ENCODE assay signal across 8 cellular contexts in genomic region chr2:213150315-213150951, GRCh38. TPM values are rescaled to one million over a fixed set of nuclear protein-coding genes. Genes with fewer than 3 reads are reported as not detected.
DNase-seq lines count a peak whose midpoint lies in the region; ATAC-seq and TF ChIP-seq lines count a peak whose summit lies in the region.

No MANE protein-coding gene starts in this region.

- H3K9me3 Mint-ChIP-seq in activated T-helper 1 cell treated with anti-CD3 and anti-CD28 coated beads, Interleukin-12 subunit alpha, Interleukin-12 subunit beta, Interleukin-2, Interleukin-4 antibody, amounts not matched to agents 30 ng/mL and 10 ng/mL and 1 ng/mL, durations not matched to agents 14 hours and 24 hours and 36 hours = no peaks in the 10 kb centered on the region

- H3K27ac ChIP-seq in heart right ventricle (peak overlapping the region in 8 of 10 donors; percentile 73 to 97 (median 79)), hepatocyte (peak overlapping the region; percentile 76)

- H3K4me1 ChIP-seq in heart right ventricle (peaks cover 0 to 38% (median 13%) of the 10 kb centered on the region in 9 donors), hepatocyte (ENCODE audit: insufficient read depth) (peaks cover 4% of the 10 kb centered on the region)

- peak overlapping the region; percentile 86 for H3K4me2 ChIP-seq in hepatocyte

- ATAC-seq in heart right ventricle = no peak
- no peak for ATAC-seq in GM18858 (IDR thresholded peaks at IDR 0.05; ENCODE audit: unreplicated experiment)

- H3K9me3 ChIP-seq in heart right ventricle = no peaks in the 10 kb centered on the region
- H3K9me3 ChIP-seq in hepatocyte (ENCODE audit: low read depth) = no peaks in the 10 kb centered on the region

- no peaks in the 10 kb centered on the region for H4K20me1 ChIP-seq in hepatocyte (ENCODE audit: insufficient read depth, poor library complexity, severe bottlenecking)

- H3K4me3 ChIP-seq in heart right ventricle = peak overlapping the region; percentile 18 to 93 (median 86)
- peak overlapping the region; percentile 76 for H3K4me3 ChIP-seq in hepatocyte

- peaks cover 9% of the 10 kb centered on the region for H3K79me2 ChIP-seq in hepatocyte

- H3K4me3 Mint-ChIP-seq in activated T-helper 1 cell treated with anti-CD3 and anti-CD28 coated beads, Interleukin-12 subunit alpha, Interleukin-12 subunit beta, Interleukin-2, Interleukin-4 antibody, amounts not matched to agents 30 ng/mL and 10 ng/mL and 1 ng/mL, durations not matched to agents 14 hours and 24 hours and 36 hours = peak overlapping the region; percentile 87

- intact Hi-C loops in heart right ventricle (cut with DNase I) = loop anchor here in 8 of 10 donors (2.0 to 10.0 kb wide), 5 partner anchors 83 to 466 kb away; no protein-coding TSS in a partner anchor
- intact Hi-C loops in cardiac septum (cut with DNase I) = loop anchor here (2.0 to 10.0 kb wide), 4 partner anchors 48 to 464 kb away; no protein-coding TSS in a partner anchor
- intact Hi-C loops in activated T-helper 1 cell treated with anti-CD3 and anti-CD28 coated beads, Interleukin-12 subunit alpha, Interleukin-12 subunit beta, Interleukin-2, Interleukin-4 antibody, amounts not matched to agents 30 ng/mL and 10 ng/mL and 1 ng/mL, durations not matched to agents 14 hours and 24 hours and 36 hours (cut with micrococcal nuclease) = loop anchor here (2.0 kb wide), 1 partner anchor 32 kb away; no protein-coding TSS in a partner anchor

- H3K4me1 Mint-ChIP-seq in activated T-helper 1 cell treated with anti-CD3 and anti-CD28 coated beads, Interleukin-12 subunit alpha, Interleukin-12 subunit beta, Interleukin-2, Interleukin-4 antibody, amounts not matched to agents 30 ng/mL and 10 ng/mL and 1 ng/mL, durations not matched to agents 14 hours and 24 hours and 36 hours (ENCODE audit: low read depth) = peaks cover 31% of the 10 kb centered on the region

- 1 to 2% methylated on average over 7 to 9 of the region's 9 CpGs for WGBS in heart right ventricle, 2 donors
- WGBS in hepatocyte (ENCODE audit: low lambda C conversion rate, missing lambda C conversion rate) = 0% methylated on average over 8 of the region's 9 CpGs

- DNase-seq in heart right ventricle = peak in 1 of 2 donors; percentile 29
- no peak for DNase-seq in cardiac septum (ENCODE audit: low spot score)
- DNase-seq in activated T-helper 1 cell treated with anti-CD3 and anti-CD28 coated beads, Interleukin-12 subunit alpha, Interleukin-12 subunit beta, Interleukin-2, Interleukin-4 antibody, amounts not matched to agents 30 ng/mL and 10 ng/mL and 1 ng/mL, durations not matched to agents 14 hours and 24 hours and 36 hours (ENCODE audit: low spot score) = no peak
- DNase-seq in hepatocyte (ENCODE audit: low spot score) = peak; percentile 43
- DNase-seq in renal cortical epithelial cell (ENCODE audit: low read depth) = peak; percentile 42
- no peak for DNase-seq in stimulated activated CD4-positive, alpha-beta T cell treated with anti-CD3 and anti-CD28 coated beads, Interleukin-12 subunit alpha, Interleukin-12 subunit beta, amount 100 ng/mL, for 4 hours
- no peak for DNase-seq in stimulated activated CD4-positive, alpha-beta T cell treated with anti-CD3 and anti-CD28 coated beads, Interleukin-4, amount 100 ng/mL, for 4 hours

- H3K36me3 Mint-ChIP-seq in activated T-helper 1 cell treated with anti-CD3 and anti-CD28 coated beads, Interleukin-12 subunit alpha, Interleukin-12 subunit beta, Interleukin-2, Interleukin-4 antibody, amounts not matched to agents 30 ng/mL and 10 ng/mL and 1 ng/mL, durations not matched to agents 14 hours and 24 hours and 36 hours (ENCODE audit: low read depth) = no peaks in the 10 kb centered on the region

- no peaks in the 10 kb centered on the region for H3K9me2 ChIP-seq in hepatocyte (replicated peaks; ENCODE audit: insufficient read depth)

- H3K27me3 ChIP-seq in heart right ventricle (peaks cover 0 to 7% (median 0%) of the 10 kb centered on the region in 7 donors), hepatocyte (no peaks in the 10 kb centered on the region)

- H2AFZ ChIP-seq in hepatocyte = peak overlapping the region; percentile 91

- peaks cover 40% of the 10 kb centered on the region for H3K27me3 Mint-ChIP-seq in activated T-helper 1 cell treated with anti-CD3 and anti-CD28 coated beads, Interleukin-12 subunit alpha, Interleukin-12 subunit beta, Interleukin-2, Interleukin-4 antibody, amounts not matched to agents 30 ng/mL and 10 ng/mL and 1 ng/mL, durations not matched to agents 14 hours and 24 hours and 36 hours (ENCODE audit: insufficient read depth)

- H3K36me3 ChIP-seq in heart right ventricle = peaks cover 0 to 3% (median 0%) of the 10 kb centered on the region in 9 donors
- peaks cover 4% of the 10 kb centered on the region for H3K36me3 ChIP-seq in hepatocyte (replicated peaks; ENCODE audit: insufficient read depth, low read depth)

- TF ChIP-seq CTCF in heart right ventricle (IDR thresholded peaks at IDR 0.05) = no peak
- no peak for TF ChIP-seq CTCF in hepatocyte (IDR thresholded peaks at IDR 0.05; ENCODE audit: poor library complexity)

- peak overlapping the region; percentile 81 for H3K27ac Mint-ChIP-seq in activated T-helper 1 cell treated with anti-CD3 and anti-CD28 coated beads, Interleukin-12 subunit alpha, Interleukin-12 subunit beta, Interleukin-2, Interleukin-4 antibody, amounts not matched to agents 30 ng/mL and 10 ng/mL and 1 ng/mL, durations not matched to agents 14 hours and 24 hours and 36 hours

RNA-seq across cellular contexts. Expression of gene IKZF2, which starts 1.0 kb away (rescaled TPM):
- total RNA-seq in heart right ventricle = 1 to 10 TPM; 2.0 to 8.1 (median 6.0) TPM
- under 1 TPM; 0.36 to 0.80 TPM for polyA plus RNA-seq in heart right ventricle
- 5.6 TPM for total RNA-seq in cardiac septum
- total RNA-seq in activated T-helper 1 cell treated with anti-CD3 and anti-CD28 coated beads, Interleukin-12 subunit alpha, Interleukin-12 subunit beta, Interleukin-2, Interleukin-4 antibody, amounts not matched to agents 30 ng/mL and 10 ng/mL and 1 ng/mL, durations not matched to agents 14 hours and 24 hours and 36 hours = 2.8 and 3.2 TPM in 2 replicates
- total RNA-seq in hepatocyte = 13.1 and 13.9 TPM in 2 replicates
- 1.4 TPM in 2 replicates for polyA plus RNA-seq in hepatocyte
- total RNA-seq in renal cortical epithelial cell = 7.1 and 17.7 TPM in 2 replicates

Comparison
In these comparisons a context has a peak if more than half of its experiments do, and no peak if none do; other contexts are left out.
1. DNase-seq: peak in hepatocyte (single experiment) and renal cortical epithelial cell (single experiment); none in cardiac septum (single experiment), activated T-helper 1 cell treated with anti-CD3 and anti-CD28 coated beads, Interleukin-12 subunit alpha, Interleukin-12 subunit beta, Interleukin-2, Interleukin-4 antibody, amounts not matched to agents 30 ng/mL and 10 ng/mL and 1 ng/mL, durations not matched to agents 14 hours and 24 hours and 36 hours (single experiment), stimulated activated CD4-positive, alpha-beta T cell treated with anti-CD3 and anti-CD28 coated beads, Interleukin-12 subunit alpha, Interleukin-12 subunit beta, amount 100 ng/mL, for 4 hours (single experiment) and stimulated activated CD4-positive, alpha-beta T cell treated with anti-CD3 and anti-CD28 coated beads, Interleukin-4, amount 100 ng/mL, for 4 hours (0 of 2).